Comparison of ENCODE assay signal across 9 cellular contexts in genomic region chr1:2555634-2556276, GRCh38. TPM values are rescaled to one million over a fixed set of nuclear protein-coding genes. Genes with fewer than 3 reads are reported as not detected.
DNase-seq lines count a peak whose midpoint lies in the region; ATAC-seq, FAIRE-seq and TF ChIP-seq lines count a peak whose summit lies in the region.
"Had no signal": no experiment of that assay in that cellular context is flagged by ENCODE, and none has a peak within 500 bp of the region (broad histone marks: within the 10 kb centered on the region; RNA-seq: fewer than 3 reads in every experiment).

No MANE protein-coding gene starts in this region.

- FAIRE-seq in pancreas (lab: Jason Lieb, UNC), result no peak

- peak overlapping the region; percentile 81 to 90 (median 86) for H3K27ac ChIP-seq in esophagus muscularis mucosa (replicated peaks in 1 of 4)
- peak overlapping the region; percentile 37 to 85 (median 82) for H3K27ac ChIP-seq in pancreas
- H3K27ac ChIP-seq in uterus, result peak overlapping the region; percentile 88 to 90

- H3K9me3 ChIP-seq in esophagus muscularis mucosa, result no peaks in the 10 kb centered on the region
- H3K9me3 ChIP-seq in pancreas, result no peaks in the 10 kb centered on the region
- H3K9me3 ChIP-seq in uterus, result no peaks in the 10 kb centered on the region

- H3K27me3 ChIP-seq in esophagus muscularis mucosa (peaks cover 0 to 3% (median 0%) of the 10 kb centered on the region in 4 donors), pancreas (no peaks in the 10 kb centered on the region), uterus (no peaks in the 10 kb centered on the region)

- no peak for TF ChIP-seq EP300 in esophagus muscularis mucosa (IDR thresholded peaks at IDR 0.05)

- no peak for TF ChIP-seq CTCF in NB4 (IDR thresholded peaks at IDR 0.05; ENCODE audit: low read depth, low read length)
- no peak for TF ChIP-seq CTCF in esophagus muscularis mucosa (IDR thresholded peaks at IDR 0.05)
- no peak for TF ChIP-seq CTCF in pancreas (IDR thresholded peaks at IDR 0.05)
- peak in 1 of 4 experiments; percentile 11 for TF ChIP-seq CTCF in uterus (IDR thresholded peaks at IDR 0.05)

- H3K4me3 ChIP-seq in NB4 (ENCODE audit: low read depth, low read length) (peak overlapping the region; percentile 61), esophagus muscularis mucosa (peak overlapping the region; percentile 62 to 83 (median 71)), pancreas (peak overlapping the region; percentile 41 to 70 (median 54)), uterus (peak overlapping the region; percentile 58 to 82)

- peaks cover 29 to 64% (median 49%) of the 10 kb centered on the region in 4 donors for H3K4me1 ChIP-seq in esophagus muscularis mucosa
- peaks cover 0 to 4% (median 0%) of the 10 kb centered on the region in 3 donors for H3K4me1 ChIP-seq in pancreas
- peaks cover 0 to 7% of the 10 kb centered on the region in 2 donors for H3K4me1 ChIP-seq in uterus

- DNase-seq in CMK (ENCODE audit: low read depth), result peak; percentile 95
- DNase-seq in NB4 (ENCODE audit: low read depth), result peak; percentile 95
- DNase-seq in activated CD8-positive, alpha-beta memory T cell treated with anti-CD3 and anti-CD28 coated beads, Interleukin-2, amount 50 U/mL, for 24 hours (ENCODE audit: extremely low read depth), result peak; percentile 54
- peak; percentile 98 for DNase-seq in esophagus muscularis mucosa (ENCODE audit: extremely low spot score)
- DNase-seq in pancreas, result peak; percentile 39 to 86 (median 70)
- DNase-seq in uterus, result peak; percentile 83 to 85
- no peak for DNase-seq in putamen (ENCODE audit: low spot score)

- TF ChIP-seq POLR2A in NB4 (IDR thresholded peaks at IDR 0.05; ENCODE audit: extremely low read depth, insufficient read length) (peak; percentile 16), esophagus muscularis mucosa (IDR thresholded peaks at IDR 0.05; ENCODE audit: low read depth) (peak; percentile 61), uterus (IDR thresholded peaks at IDR 0.05) (peak; percentile 72 to 73)

- ATAC-seq in GM21390 (IDR thresholded peaks at IDR 0.05; ENCODE audit: unreplicated experiment) (peak; percentile 32), pancreas (peak; percentile 35 to 72 (median 59))

- intact Hi-C loops in esophagus muscularis mucosa (cut with DNase I) (loop anchor here (2.0 kb wide), 1 partner anchor 23 kb away; no protein-coding TSS in a partner anchor), pancreas (cut with DNase I) (no loop called here), uterus (cut with DNase I; ENCODE audit: low total_unique reads) (no loop called here)

- H3K36me3 ChIP-seq in esophagus muscularis mucosa (peaks cover 0 to 28% (median 27%) of the 10 kb centered on the region in 4 donors), pancreas (no peaks in the 10 kb centered on the region), uterus (no peaks in the 10 kb centered on the region)

- 19% methylated on average over 13 of the region's 26 CpGs for WGBS in esophagus muscularis mucosa
- WGBS in pancreas, 2 donors, result 17 to 27% methylated on average over 25 to 26 of the region's 26 CpGs

RNA-seq across cellular contexts. Expression of gene TNFRSF14, which starts 0.4 kb away (rescaled TPM):
- total RNA-seq in esophagus muscularis mucosa (10 to 100 TPM; 26.2 to 49.2 (median 42.5) TPM), pancreas (10 to 100 TPM; 10.3 to 37.2 (median 19.0) TPM), uterus (100 to 1,000 TPM in 1 of 4 donors, 10 to 100 TPM in 3; 17.5 to 102 (median 47.7) TPM)
- 100 to 1,000 TPM; 120 to 124 TPM for polyA plus RNA-seq in pancreas

RNA-seq across cellular contexts. Expression of gene HES5, which starts 25.7 kb away (rescaled TPM):
- under 1 TPM in 2 of 4 donors, not detected in 2; 0.19 to 0.33 TPM for total RNA-seq in esophagus muscularis mucosa
- total RNA-seq in pancreas, result under 1 TPM in 3 of 6 donors, not detected in 3; 0.12 to 0.25 (median 0.19) TPM
- polyA plus RNA-seq in pancreas, result under 1 TPM in 1 of 2 donors, not detected in 1; 0.07 TPM
- total RNA-seq in uterus, result 1 to 10 TPM in 2 of 4 donors, under 1 TPM in 1, not detected in 1; 0.34 to 2.8 (median 1.8) TPM
- total RNA-seq: T-helper 2 cell treated with Interferon-gamma antibody and Interleukin-4, amounts not matched to agents 100 ng/mL and 5 ng/mL, for 36 hours had no signal

RNA-seq across cellular contexts. Expression of gene PANK4, which starts 29.4 kb away (rescaled TPM):
- total RNA-seq in esophagus muscularis mucosa, result 10 to 100 TPM; 22.5 to 48.9 (median 37.9) TPM
- 10 to 100 TPM in 2 of 6 donors, 1 to 10 TPM in 4; 9.7 to 17.1 (median 10.0) TPM for total RNA-seq in pancreas
- polyA plus RNA-seq in pancreas, result 10 to 100 TPM; 20.7 to 26.4 TPM
- total RNA-seq in uterus, result 10 to 100 TPM; 29.2 to 43.9 (median 33.6) TPM

RNA-seq across cellular contexts. Expression of gene PRXL2B, which starts 30.8 kb away (rescaled TPM):
- total RNA-seq in esophagus muscularis mucosa, result 10 to 100 TPM in 3 of 4 donors, 1 to 10 TPM in 1; 7.9 to 18.8 (median 14.8) TPM
- 10 to 100 TPM in 4 of 6 donors, 1 to 10 TPM in 2; 3.3 to 16.4 (median 10.8) TPM for total RNA-seq in pancreas
- 10 to 100 TPM; 12.1 to 13.4 TPM for polyA plus RNA-seq in pancreas
- total RNA-seq in uterus, result 10 to 100 TPM in 2 of 4 donors, 1 to 10 TPM in 1, under 1 TPM in 1; 0.51 to 20.5 (median 13.2) TPM

Comparison
In these comparisons a context has a peak if more than half of its experiments do, and no peak if none do; other contexts are left out.
1. POLR2A ChIP-seq: peak in every context shown above with its lines; median percentile 72 in uterus; 61 in esophagus muscularis mucosa; 16 in NB4.